In the genomic region with DNA sequence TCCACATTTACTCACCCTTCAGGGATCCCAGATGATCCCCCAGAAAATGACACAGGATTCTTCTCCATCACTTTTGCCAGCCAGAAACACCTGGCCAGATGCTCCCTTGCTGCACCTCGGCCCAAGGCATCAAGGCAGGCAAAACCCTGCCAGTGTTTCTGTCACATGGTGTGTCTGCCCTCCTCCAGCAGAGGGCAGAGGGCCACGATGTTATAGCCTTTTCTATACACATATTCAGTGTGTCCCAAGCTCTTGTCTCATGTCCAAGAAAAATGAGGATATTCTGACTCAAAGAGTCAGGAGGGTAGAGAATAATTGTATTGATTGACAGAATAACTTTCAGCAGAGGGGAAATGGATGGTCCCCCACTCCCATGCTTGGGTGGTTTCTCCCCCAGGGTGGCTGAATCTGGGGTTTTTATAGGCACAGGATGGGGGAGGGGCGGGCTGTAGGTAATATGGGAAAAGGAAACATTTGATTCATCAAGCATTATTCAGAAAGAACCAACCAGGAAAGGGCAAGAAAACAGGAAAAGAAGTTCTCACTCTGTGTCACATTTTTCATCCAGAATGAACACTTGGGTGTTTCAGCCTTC, we compare ENCODE assay signal across 17 cellular contexts.
DNase-seq lines count a peak whose midpoint lies in the region; ATAC-seq and TF ChIP-seq lines count a peak whose summit lies in the region.
"Had no signal": no experiment of that assay in that cellular context is flagged by ENCODE, and none has a peak within 500 bp of the region (broad histone marks: within the 10 kb centered on the region; RNA-seq: fewer than 3 reads in every experiment).

No MANE protein-coding gene starts in this region.

- no peaks in the 10 kb centered on the region for H3K36me3 ChIP-seq in MM.1S (replicated peaks; ENCODE audit: insufficient read depth, low read length)
- H3K36me3 ChIP-seq in brain microvascular endothelial cell (replicated peaks): no peaks in the 10 kb centered on the region
- H3K36me3 ChIP-seq in neural progenitor cell: no peaks in the 10 kb centered on the region
- no peaks in the 10 kb centered on the region for H3K36me3 ChIP-seq in right lobe of liver
- H3K36me3 ChIP-seq: adrenal gland, colonic mucosa, tibial artery had no signal

- H3K27me3 ChIP-seq in MM.1S (replicated peaks; ENCODE audit: insufficient read depth, low read length): no peaks in the 10 kb centered on the region
- H3K27me3 ChIP-seq in brain microvascular endothelial cell (replicated peaks): no peaks in the 10 kb centered on the region
- H3K27me3 ChIP-seq in neural progenitor cell: no peaks in the 10 kb centered on the region
- H3K27me3 ChIP-seq in right lobe of liver: no peaks in the 10 kb centered on the region
- H3K27me3 ChIP-seq: adrenal gland, colonic mucosa, tibial artery had no signal

- H3K27ac Mint-ChIP-seq in neural progenitor cell: no peak overlapping the region
- no peak overlapping the region for H3K27ac Mint-ChIP-seq in T-helper 2 cell treated with Interferon-gamma antibody and Interleukin-4, amounts not matched to agents 5 μg/mL and 100 μg/mL, for 36 hours
- H3K27ac Mint-ChIP-seq: activated T-cell treated with anti-CD3 and anti-CD28 coated beads, Interleukin-2, amount 50 U/mL, for 72 hours had no signal

- WGBS in right lobe of liver (ENCODE audit: insufficient coverage, low coverage, low lambda C conversion rate, missing lambda C conversion rate): 26% methylated on average over 2 of the region's 3 CpGs

- intact Hi-C loops in right lobe of liver (cut with DNase I): no loop called here

- H4K20me1 ChIP-seq in MM.1S (ENCODE audit: insufficient read depth, low read length) (no peaks in the 10 kb centered on the region), neural progenitor cell (ENCODE audit: low read depth) (no peaks in the 10 kb centered on the region)

- H3K79me2 ChIP-seq in MM.1S (ENCODE audit: low read length): no peaks in the 10 kb centered on the region
- H3K79me2 ChIP-seq in neural progenitor cell (ENCODE audit: low read depth): no peaks in the 10 kb centered on the region

- in situ Hi-C loops in brain microvascular endothelial cell (cut with HindIII; ENCODE audit: low pct_ligation_motif_present, low sequenced_read_pairs): no loop called here

- peaks cover 25% of the 10 kb centered on the region for H3F3A ChIP-seq in MM.1S (ENCODE audit: insufficient read depth, low read length)
- H3F3A ChIP-seq in neural progenitor cell (ENCODE audit: low read depth): no peaks in the 10 kb centered on the region

- peaks cover 7% of the 10 kb centered on the region for H3K27me3 Mint-ChIP-seq in neural progenitor cell (ENCODE audit: insufficient read depth, low read depth)
- H3K27me3 Mint-ChIP-seq in T-helper 2 cell treated with Interferon-gamma antibody and Interleukin-4, amounts not matched to agents 5 μg/mL and 100 μg/mL, for 36 hours (ENCODE audit: low read depth): no peaks in the 10 kb centered on the region

- TF ChIP-seq POLR2A in right lobe of liver (IDR thresholded peaks at IDR 0.05): no peak

- no peaks in the 10 kb centered on the region for H3K9me3 ChIP-seq in MM.1S (replicated peaks; ENCODE audit: insufficient read depth, low read length)
- H3K9me3 ChIP-seq in neural progenitor cell (ENCODE audit: low read depth): peaks cover 21% of the 10 kb centered on the region
- no peaks in the 10 kb centered on the region for H3K9me3 ChIP-seq in right lobe of liver
- H3K9me3 ChIP-seq: adrenal gland, colonic mucosa, tibial artery had no signal

- H3K9me2 ChIP-seq in MM.1S (replicated peaks; ENCODE audit: insufficient read depth, low read length): no peaks in the 10 kb centered on the region

- no peak overlapping the region for H3K4me3 ChIP-seq in MM.1S (ENCODE audit: low read length)
- H3K4me3 ChIP-seq in brain microvascular endothelial cell (ENCODE audit: low read depth, low read length): no peak overlapping the region
- H3K4me3 ChIP-seq in neural progenitor cell: no peak overlapping the region
- no peak overlapping the region for H3K4me3 ChIP-seq in right lobe of liver
- H3K4me3 ChIP-seq: adrenal gland, colonic mucosa, tibial artery had no signal

- ATAC-seq in right lobe of liver: no peak
- ATAC-seq: activated T-cell treated with anti-CD3 and anti-CD28 coated beads, Interleukin-2, amount 50 U/mL, for 72 hours; HCT116 had no signal

- H3K4me1 Mint-ChIP-seq in neural progenitor cell: peaks cover 9% of the 10 kb centered on the region
- no peaks in the 10 kb centered on the region for H3K4me1 Mint-ChIP-seq in T-helper 2 cell treated with Interferon-gamma antibody and Interleukin-4, amounts not matched to agents 5 μg/mL and 100 μg/mL, for 36 hours (ENCODE audit: low read depth)

- peak overlapping the region; percentile 49; the same call in 1 of the 2 replicates for H3K27ac ChIP-seq in MM.1S (ENCODE audit: low read length)
- no peak overlapping the region for H3K27ac ChIP-seq in brain microvascular endothelial cell
- no peak overlapping the region for H3K27ac ChIP-seq in neural progenitor cell
- no peak overlapping the region for H3K27ac ChIP-seq in right lobe of liver
- H3K27ac ChIP-seq: adrenal gland, colonic mucosa, tibial artery had no signal

- peak; percentile 50 for TF ChIP-seq CTCF in MM.1S (IDR thresholded peaks at IDR 0.05; ENCODE audit: low read length)
- peak; percentile 25 for TF ChIP-seq CTCF in brain microvascular endothelial cell (IDR thresholded peaks at IDR 0.05; ENCODE audit: low read depth, low read length, missing control alignments)
- peak; percentile 58 for TF ChIP-seq CTCF in neural progenitor cell (IDR thresholded peaks at IDR 0.05)
- TF ChIP-seq CTCF in right lobe of liver (IDR thresholded peaks at IDR 0.05): no peak

- no peak overlapping the region for H3K4me3 Mint-ChIP-seq in neural progenitor cell
- H3K4me3 Mint-ChIP-seq in T-helper 2 cell treated with Interferon-gamma antibody and Interleukin-4, amounts not matched to agents 5 μg/mL and 100 μg/mL, for 36 hours: no peak overlapping the region
- H3K4me3 Mint-ChIP-seq: activated T-cell treated with anti-CD3 and anti-CD28 coated beads, Interleukin-2, amount 50 U/mL, for 72 hours had no signal

- no peak overlapping the region for H2AFZ ChIP-seq in MM.1S (ENCODE audit: low read length)
- H2AFZ ChIP-seq in neural progenitor cell (replicated peaks): no peak overlapping the region

- no peaks in the 10 kb centered on the region for H3K36me3 Mint-ChIP-seq in neural progenitor cell
- no peaks in the 10 kb centered on the region for H3K36me3 Mint-ChIP-seq in T-helper 2 cell treated with Interferon-gamma antibody and Interleukin-4, amounts not matched to agents 5 μg/mL and 100 μg/mL, for 36 hours (ENCODE audit: low read depth)

- H3K9me3 Mint-ChIP-seq in neural progenitor cell: peaks cover 3% of the 10 kb centered on the region
- H3K9me3 Mint-ChIP-seq in T-helper 2 cell treated with Interferon-gamma antibody and Interleukin-4, amounts not matched to agents 5 μg/mL and 100 μg/mL, for 36 hours: peaks cover 20% of the 10 kb centered on the region

- H3K9ac ChIP-seq in MM.1S (ENCODE audit: low read length): no peak overlapping the region
- no peak overlapping the region for H3K9ac ChIP-seq in neural progenitor cell

- H3K4me1 ChIP-seq in MM.1S (ENCODE audit: low read length) (peaks cover 33% of the 10 kb centered on the region), neural progenitor cell (no peaks in the 10 kb centered on the region), right lobe of liver (no peaks in the 10 kb centered on the region)
- H3K4me1 ChIP-seq: adrenal gland, colonic mucosa, tibial artery had no signal

- DNase-seq in NCI-H82 (lab: John Stamatoyannopoulos, UW) (peak; percentile 44), NCI-H82 treated with DMSO at 0.1 percent for 48 hours (lab: John Stamatoyannopoulos, UW; ENCODE audit: unreplicated experiment) (no peak), MM.1S (peak; percentile 24), brain microvascular endothelial cell (no peak), neural progenitor cell (ENCODE audit: low spot score) (peak; percentile 45), cerebellar cortex (ENCODE audit: low spot score) (no peak), right lobe of liver (no peak)
- no peak for DNase-seq in T-helper 2 cell treated with Interferon-gamma antibody and Interleukin-4, amounts not matched to agents 5 μg/mL and 100 μg/mL, for 36 hours (ENCODE audit: low spot score)
- DNase-seq: activated T-cell treated with anti-CD3 and anti-CD28 coated beads, Interleukin-2, amount 50 U/mL, for 72 hours; adrenal gland; colonic mucosa; DMS153; NCI-H1092 treated with DMSO at 0.1 percent for 48 hours; NCI-H526 treated with DMSO at 0.1 percent for 48 hours; SW 1271; tibial artery had no signal

- H3K4me2 ChIP-seq in MM.1S (ENCODE audit: low read depth, low read length) (peak overlapping the region; percentile 39; the same call in 1 of the 2 replicates), neural progenitor cell (no peak overlapping the region)

Comparison
In these comparisons a context has a peak if more than half of its experiments do, and no peak if none do; other contexts are left out.
1. DNase-seq: peak in NCI-H82 (single experiment), MM.1S (single experiment) and neural progenitor cell (single experiment); none in NCI-H82 treated with DMSO at 0.1 percent for 48 hours (single experiment), brain microvascular endothelial cell (single experiment), T-helper 2 cell treated with Interferon-gamma antibody and Interleukin-4, amounts not matched to agents 5 μg/mL and 100 μg/mL, for 36 hours (single experiment), cerebellar cortex (single experiment) and right lobe of liver (0 of 3).
2. CTCF ChIP-seq: peak in MM.1S (single experiment), brain microvascular endothelial cell (single experiment) and neural progenitor cell (single experiment); none in right lobe of liver (0 of 4).